Comparison of ENCODE assay signal across 1 cellular context in the genomic region with DNA sequence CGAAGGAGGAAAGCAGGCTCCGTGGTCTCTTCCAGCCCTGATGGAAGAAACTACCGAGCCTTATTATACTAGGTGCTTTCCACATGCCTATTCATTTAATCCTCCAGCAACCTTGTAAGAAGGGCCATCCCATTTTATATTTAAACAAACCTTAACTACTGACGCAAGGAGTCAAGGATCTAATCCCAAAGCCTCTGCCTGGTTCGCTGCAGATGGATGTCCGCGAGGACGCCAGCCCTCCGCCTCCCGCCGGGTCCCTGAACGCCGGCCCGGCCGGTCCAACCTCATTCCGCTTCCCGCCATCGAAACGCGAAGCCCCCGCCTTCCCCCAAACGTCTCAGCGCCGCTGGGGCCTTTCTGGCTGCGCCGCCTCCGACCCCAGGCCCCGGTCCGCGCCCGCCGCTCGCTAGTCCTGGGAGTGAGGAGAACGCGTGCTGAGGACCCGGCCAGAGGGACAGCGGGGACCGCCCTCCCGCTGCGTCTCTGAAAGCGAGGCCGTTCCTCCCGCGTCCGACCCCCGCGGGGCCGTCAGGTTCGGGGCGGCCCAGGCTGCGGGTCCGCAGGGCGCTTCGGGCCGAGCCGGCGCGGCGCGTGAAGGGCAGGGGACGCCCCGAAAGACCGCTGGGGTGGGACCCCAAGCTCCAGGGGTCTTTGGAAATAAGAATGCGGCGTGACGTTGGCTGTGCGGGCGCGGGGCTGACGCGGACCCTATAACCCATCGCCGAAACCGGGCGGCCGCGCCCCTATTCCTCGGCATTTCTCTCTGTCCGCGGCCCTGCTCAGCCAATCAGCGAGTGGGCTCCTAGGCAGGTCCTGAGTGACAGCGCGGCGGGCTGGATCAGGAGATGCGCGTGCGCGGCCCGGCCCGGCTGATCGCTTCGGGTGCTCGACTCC.
TF ChIP-seq lines count a peak whose summit lies in the region.

No MANE protein-coding gene starts in this region.

TF ChIP-seq in HEK293, 187 proteins besides CTCF, POLR2A, EP300 and RAD21 (continued from another document and continues in another):
- TF ChIP-seq PRDM10 (tag by site-specific recombination; IDR thresholded peaks at IDR 0.05) (peak; percentile 98), ZBTB21 (tag by site-specific recombination; IDR thresholded peaks at IDR 0.05) (no peak), ZFP69B (tag by site-specific recombination; IDR thresholded peaks at IDR 0.05) (0 out of 2 replicates have a peak, but pooled peaks have one; percentile 42), ZNF394 (tag by site-specific recombination; IDR thresholded peaks at IDR 0.05; ENCODE audit: borderline replicate concordance) (peak; percentile 23; the same call in 1 of the 2 replicates), ZNF426 (tag by site-specific recombination; IDR thresholded peaks at IDR 0.05) (no peak), ZNF114 (tag by site-specific recombination; IDR thresholded peaks at IDR 0.05) (no peak), SALL2 (tag by site-specific recombination; IDR thresholded peaks at IDR 0.05; ENCODE audit: borderline replicate concordance) (no peak), ZNF518A (tag by site-specific recombination; conservative IDR thresholded peaks at IDR 0.05; ENCODE audit: low read depth) (no peak), ZNF10 (tag by site-specific recombination; IDR thresholded peaks at IDR 0.05) (no peak; the same call in 1 of the 2 replicates), ZFP41 (tag by site-specific recombination; IDR thresholded peaks at IDR 0.05; ENCODE audit: borderline replicate concordance) (no peak), ZNF19 (tag by site-specific recombination; IDR thresholded peaks at IDR 0.05; ENCODE audit: low read depth) (no peak), ZNF830 (tag by site-specific recombination; IDR thresholded peaks at IDR 0.05; ENCODE audit: low read depth) (no peak), ZNF529 (tag by site-specific recombination; IDR thresholded peaks at IDR 0.05; ENCODE audit: insufficient replicate concordance) (no peak), ELK4 (IDR thresholded peaks at IDR 0.05; ENCODE audit: borderline replicate concordance, low read depth, low read length) (no peak), ZIC2 (tag by site-specific recombination; IDR thresholded peaks at IDR 0.05) (peak; percentile 89), ZNF202 (tag by site-specific recombination; IDR thresholded peaks at IDR 0.05; ENCODE audit: borderline replicate concordance) (no peak), ZNF610 (tag by site-specific recombination; IDR thresholded peaks at IDR 0.05; ENCODE audit: borderline replicate concordance) (0 out of 2 replicates have a peak, but pooled peaks have one; percentile 19), ZNF23 (tag by site-specific recombination; IDR thresholded peaks at IDR 0.05; ENCODE audit: borderline replicate concordance) (no peak), ZNF837 (tag by site-specific recombination; IDR thresholded peaks at IDR 0.05) (no peak)
- TF ChIP-seq, protein P1, sequence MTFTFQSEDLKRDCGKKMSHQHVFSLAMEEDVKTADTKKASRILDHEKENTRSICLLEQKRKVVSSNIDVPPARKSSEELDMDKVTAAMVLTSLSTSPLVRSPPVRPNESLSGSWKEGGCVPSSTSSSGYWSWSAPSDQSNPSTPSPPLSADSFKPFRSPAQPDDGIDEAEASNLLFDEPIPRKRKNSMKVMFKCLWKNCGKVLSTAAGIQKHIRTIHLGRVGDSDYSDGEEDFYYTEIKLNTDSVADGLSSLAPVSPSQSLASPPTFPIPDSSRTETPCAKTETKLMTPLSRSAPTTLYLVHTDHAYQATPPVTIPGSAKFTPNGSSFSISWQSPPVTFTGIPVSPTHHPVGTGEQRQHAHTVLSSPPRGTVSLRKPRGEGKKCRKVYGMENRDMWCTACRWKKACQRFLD (tag by site-specific recombination; IDR thresholded peaks at IDR 0.05): 0 out of 2 replicates have a peak, but pooled peaks have one; percentile 66
- TF ChIP-seq, protein P2, sequence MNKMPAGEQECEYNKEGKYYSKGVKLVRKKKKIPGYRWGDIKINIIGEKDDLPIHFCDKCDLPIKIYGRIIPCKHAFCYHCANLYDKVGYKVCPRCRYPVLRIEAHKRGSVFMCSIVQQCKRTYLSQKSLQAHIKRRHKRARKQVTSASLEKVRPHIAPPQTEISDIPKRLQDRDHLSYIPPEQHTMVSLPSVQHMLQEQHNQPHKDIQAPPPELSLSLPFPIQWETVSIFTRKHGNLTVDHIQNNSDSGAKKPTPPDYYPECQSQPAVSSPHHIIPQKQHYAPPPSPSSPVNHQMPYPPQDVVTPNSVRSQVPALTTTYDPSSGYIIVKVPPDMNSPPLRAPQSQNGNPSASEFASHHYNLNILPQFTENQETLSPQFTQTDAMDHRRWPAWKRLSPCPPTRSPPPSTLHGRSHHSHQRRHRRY (tag by site-specific recombination; IDR thresholded peaks at IDR 0.05): no peak
- TF ChIP-seq, protein P3, sequence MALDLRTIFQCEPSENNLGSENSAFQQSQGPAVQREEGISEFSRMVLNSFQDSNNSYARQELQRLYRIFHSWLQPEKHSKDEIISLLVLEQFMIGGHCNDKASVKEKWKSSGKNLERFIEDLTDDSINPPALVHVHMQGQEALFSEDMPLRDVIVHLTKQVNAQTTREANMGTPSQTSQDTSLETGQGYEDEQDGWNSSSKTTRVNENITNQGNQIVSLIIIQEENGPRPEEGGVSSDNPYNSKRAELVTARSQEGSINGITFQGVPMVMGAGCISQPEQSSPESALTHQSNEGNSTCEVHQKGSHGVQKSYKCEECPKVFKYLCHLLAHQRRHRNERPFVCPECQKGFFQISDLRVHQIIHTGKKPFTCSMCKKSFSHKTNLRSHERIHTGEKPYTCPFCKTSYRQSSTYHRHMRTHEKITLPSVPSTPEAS (tag by site-specific recombination; IDR thresholded peaks at IDR 0.05): no peak
- TF ChIP-seq, protein P4, sequence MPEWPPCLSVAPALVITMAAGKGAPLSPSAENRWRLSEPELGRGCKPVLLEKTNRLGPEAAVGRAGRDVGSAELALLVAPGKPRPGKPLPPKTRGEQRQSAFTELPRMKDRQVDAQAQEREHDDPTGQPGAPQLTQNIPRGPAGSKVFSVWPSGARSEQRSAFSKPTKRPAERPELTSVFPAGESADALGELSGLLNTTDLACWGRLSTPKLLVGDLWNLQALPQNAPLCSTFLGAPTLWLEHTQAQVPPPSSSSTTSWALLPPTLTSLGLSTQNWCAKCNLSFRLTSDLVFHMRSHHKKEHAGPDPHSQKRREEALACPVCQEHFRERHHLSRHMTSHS (tag by site-specific recombination; IDR thresholded peaks at IDR 0.05): no peak
- TF ChIP-seq, protein P5, sequence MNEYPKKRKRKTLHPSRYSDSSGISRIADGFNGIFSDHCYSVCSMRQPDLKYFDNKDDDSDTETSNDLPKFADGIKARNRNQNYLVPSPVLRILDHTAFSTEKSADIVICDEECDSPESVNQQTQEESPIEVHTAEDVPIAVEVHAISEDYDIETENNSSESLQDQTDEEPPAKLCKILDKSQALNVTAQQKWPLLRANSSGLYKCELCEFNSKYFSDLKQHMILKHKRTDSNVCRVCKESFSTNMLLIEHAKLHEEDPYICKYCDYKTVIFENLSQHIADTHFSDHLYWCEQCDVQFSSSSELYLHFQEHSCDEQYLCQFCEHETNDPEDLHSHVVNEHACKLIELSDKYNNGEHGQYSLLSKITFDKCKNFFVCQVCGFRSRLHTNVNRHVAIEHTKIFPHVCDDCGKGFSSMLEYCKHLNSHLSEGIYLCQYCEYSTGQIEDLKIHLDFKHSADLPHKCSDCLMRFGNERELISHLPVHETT (tag by site-specific recombination; IDR thresholded peaks at IDR 0.05): no peak
- TF ChIP-seq, protein P6, sequence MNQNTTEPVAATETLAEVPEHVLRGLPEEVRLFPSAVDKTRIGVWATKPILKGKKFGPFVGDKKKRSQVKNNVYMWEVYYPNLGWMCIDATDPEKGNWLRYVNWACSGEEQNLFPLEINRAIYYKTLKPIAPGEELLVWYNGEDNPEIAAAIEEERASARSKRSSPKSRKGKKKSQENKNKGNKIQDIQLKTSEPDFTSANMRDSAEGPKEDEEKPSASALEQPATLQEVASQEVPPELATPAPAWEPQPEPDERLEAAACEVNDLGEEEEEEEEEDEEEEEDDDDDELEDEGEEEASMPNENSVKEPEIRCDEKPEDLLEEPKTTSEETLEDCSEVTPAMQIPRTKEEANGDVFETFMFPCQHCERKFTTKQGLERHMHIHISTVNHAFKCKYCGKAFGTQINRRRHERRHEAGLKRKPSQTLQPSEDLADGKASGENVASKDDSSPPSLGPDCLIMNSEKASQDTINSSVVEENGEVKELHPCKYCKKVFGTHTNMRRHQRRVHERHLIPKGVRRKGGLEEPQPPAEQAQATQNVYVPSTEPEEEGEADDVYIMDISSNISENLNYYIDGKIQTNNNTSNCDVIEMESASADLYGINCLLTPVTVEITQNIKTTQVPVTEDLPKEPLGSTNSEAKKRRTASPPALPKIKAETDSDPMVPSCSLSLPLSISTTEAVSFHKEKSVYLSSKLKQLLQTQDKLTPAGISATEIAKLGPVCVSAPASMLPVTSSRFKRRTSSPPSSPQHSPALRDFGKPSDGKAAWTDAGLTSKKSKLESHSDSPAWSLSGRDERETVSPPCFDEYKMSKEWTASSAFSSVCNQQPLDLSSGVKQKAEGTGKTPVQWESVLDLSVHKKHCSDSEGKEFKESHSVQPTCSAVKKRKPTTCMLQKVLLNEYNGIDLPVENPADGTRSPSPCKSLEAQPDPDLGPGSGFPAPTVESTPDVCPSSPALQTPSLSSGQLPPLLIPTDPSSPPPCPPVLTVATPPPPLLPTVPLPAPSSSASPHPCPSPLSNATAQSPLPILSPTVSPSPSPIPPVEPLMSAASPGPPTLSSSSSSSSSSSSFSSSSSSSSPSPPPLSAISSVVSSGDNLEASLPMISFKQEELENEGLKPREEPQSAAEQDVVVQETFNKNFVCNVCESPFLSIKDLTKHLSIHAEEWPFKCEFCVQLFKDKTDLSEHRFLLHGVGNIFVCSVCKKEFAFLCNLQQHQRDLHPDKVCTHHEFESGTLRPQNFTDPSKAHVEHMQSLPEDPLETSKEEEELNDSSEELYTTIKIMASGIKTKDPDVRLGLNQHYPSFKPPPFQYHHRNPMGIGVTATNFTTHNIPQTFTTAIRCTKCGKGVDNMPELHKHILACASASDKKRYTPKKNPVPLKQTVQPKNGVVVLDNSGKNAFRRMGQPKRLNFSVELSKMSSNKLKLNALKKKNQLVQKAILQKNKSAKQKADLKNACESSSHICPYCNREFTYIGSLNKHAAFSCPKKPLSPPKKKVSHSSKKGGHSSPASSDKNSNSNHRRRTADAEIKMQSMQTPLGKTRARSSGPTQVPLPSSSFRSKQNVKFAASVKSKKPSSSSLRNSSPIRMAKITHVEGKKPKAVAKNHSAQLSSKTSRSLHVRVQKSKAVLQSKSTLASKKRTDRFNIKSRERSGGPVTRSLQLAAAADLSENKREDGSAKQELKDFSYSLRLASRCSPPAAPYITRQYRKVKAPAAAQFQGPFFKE (tag by site-specific recombination; IDR thresholded peaks at IDR 0.05; ENCODE audit: borderline replicate concordance): no peak
